1 cellular context compared by ENCODE assay signal in the genomic region with DNA sequence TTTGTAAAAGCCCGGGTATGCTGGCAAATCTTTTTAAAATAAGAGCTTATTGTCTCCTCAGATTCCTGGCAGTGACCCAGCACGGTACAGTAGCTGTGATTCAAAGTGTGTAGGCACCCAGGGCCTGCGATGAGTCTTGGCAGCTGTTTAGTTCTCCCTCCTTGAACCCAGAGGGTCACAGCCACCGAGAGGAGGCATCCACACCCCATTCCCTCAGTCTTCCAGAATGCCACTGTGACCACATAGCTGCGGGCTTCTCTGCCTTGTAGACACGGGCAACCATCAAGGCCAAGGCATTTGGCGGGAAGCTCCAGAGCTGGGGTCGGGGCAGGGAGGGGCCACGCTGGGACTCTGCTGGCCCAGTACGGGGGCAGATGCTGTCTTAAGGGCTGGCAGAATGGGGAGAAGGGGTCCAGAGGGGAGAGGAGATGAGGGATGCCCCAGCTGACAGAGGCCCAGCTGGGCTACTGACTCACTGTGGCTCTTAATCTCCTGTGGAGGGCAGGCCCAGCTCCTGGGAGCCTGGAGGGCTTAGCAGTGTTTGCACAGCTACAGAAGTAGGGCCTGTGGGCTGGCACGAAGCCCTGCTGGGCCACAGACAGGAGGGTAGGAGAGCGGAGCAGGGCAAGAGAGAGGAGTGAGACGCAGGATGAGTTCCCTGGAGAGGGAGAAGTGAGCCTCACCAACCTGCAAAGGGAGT.
TF ChIP-seq lines count a peak whose summit lies in the region.

No MANE protein-coding gene starts in this region.

TF ChIP-seq in HCT116, 20 proteins besides CTCF, POLR2A, EP300 and RAD21 (continued from another document):
- TF ChIP-seq, protein P1, sequence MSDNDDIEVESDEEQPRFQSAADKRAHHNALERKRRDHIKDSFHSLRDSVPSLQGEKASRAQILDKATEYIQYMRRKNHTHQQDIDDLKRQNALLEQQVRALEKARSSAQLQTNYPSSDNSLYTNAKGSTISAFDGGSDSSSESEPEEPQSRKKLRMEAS (IDR thresholded peaks at IDR 0.05): no peak
- no peak for TF ChIP-seq YY1 (IDR thresholded peaks at IDR 0.05; ENCODE audit: extremely low read depth, insufficient replicate concordance, low read depth, low read length)
- no peak for TF ChIP-seq CEBPB (IDR thresholded peaks at IDR 0.05; ENCODE audit: low read depth)
- TF ChIP-seq ELF1 (IDR thresholded peaks at IDR 0.05; ENCODE audit: borderline replicate concordance, low read depth): no peak
